In the genomic region with DNA sequence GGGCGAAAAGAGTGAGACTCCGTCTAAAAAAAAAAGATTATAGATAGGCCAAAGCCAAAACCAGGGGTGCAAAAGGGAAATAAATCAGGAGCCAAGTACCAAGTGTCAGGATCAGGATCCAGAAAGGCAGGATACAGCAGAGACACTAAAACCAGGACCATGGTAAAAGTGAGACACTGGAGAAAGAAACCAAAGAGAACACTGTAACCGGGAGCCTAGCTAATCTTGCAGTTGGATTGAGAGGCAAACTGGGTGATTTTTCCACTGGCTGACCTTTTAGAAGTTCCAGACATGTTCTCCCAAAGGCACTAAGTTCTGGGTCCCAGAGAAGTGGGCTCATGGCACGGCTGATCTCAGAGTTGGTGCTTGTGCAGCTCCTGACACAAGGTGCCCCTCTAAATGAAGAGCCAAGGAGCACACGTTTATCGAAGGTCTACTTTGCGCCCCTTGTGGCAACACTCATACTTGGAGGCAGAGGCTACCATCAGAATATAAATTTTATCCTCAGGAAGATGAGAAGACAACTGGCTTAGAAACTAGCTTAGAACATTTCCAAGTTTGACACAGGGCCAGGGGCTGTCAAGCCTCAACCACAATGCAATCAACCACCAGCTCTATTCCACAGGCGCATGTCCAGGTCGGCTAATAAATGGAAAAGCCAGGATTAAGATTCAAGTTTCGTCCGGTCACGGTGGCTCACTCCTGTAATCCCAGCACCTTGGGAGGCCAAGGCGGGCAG, we compare ENCODE assay signal across 1 cellular context.
TF ChIP-seq lines count a peak whose summit lies in the region.

No MANE protein-coding gene starts in this region.

TF ChIP-seq in HepG2, 621 proteins besides CTCF, POLR2A, EP300 and RAD21 (continued from another document and continues in another):
- TF ChIP-seq ARID3A (IDR thresholded peaks at IDR 0.05; ENCODE audit: low read depth, low read length) (peak; percentile 38; the same call in 1 of the 2 replicates), RORA (CRISPR knock-in tag; IDR thresholded peaks at IDR 0.05) (no peak), ZNF543 (CRISPR knock-in tag; IDR thresholded peaks at IDR 0.05) (no peak), ZNF34 (CRISPR knock-in tag; IDR thresholded peaks at IDR 0.05; ENCODE audit: borderline replicate concordance) (no peak), ZNF607 (CRISPR knock-in tag; IDR thresholded peaks at IDR 0.05; ENCODE audit: borderline replicate concordance) (0 out of 2 replicates have a peak, but pooled peaks have one; percentile 22), CBX1 (IDR thresholded peaks at IDR 0.05; ENCODE audit: low read depth) (no peak), ZNF263 (CRISPR knock-in tag; IDR thresholded peaks at IDR 0.05) (no peak), ZNF383 (CRISPR knock-in tag; IDR thresholded peaks at IDR 0.05; ENCODE audit: borderline replicate concordance) (no peak), HMGXB4 (CRISPR knock-in tag; IDR thresholded peaks at IDR 0.05; ENCODE audit: borderline replicate concordance in 1 of 2, low read depth in 1 of 2) (peak in 1 of 2 experiments; percentile 41; a peak in 1 of 4 replicates), TP53 (CRISPR knock-in tag; conservative IDR thresholded peaks at IDR 0.05) (no peak), AKAP8 (CRISPR knock-in tag; IDR thresholded peaks at IDR 0.05) (no peak), ZBTB3 (CRISPR knock-in tag; IDR thresholded peaks at IDR 0.05; ENCODE audit: borderline replicate concordance, low read depth) (no peak), ZNF30 (CRISPR knock-in tag; IDR thresholded peaks at IDR 0.05) (0 out of 2 replicates have a peak, but pooled peaks have one; percentile 23), POLR2AphosphoS2 (IDR thresholded peaks at IDR 0.05; ENCODE audit: low read depth, low read length) (no peak), KDM2A (CRISPR knock-in tag; IDR thresholded peaks at IDR 0.05; ENCODE audit: borderline replicate concordance, low read depth) (no peak), HOMEZ (CRISPR knock-in tag; IDR thresholded peaks at IDR 0.05; ENCODE audit: low read depth) (no peak), HDAC1 (CRISPR knock-in tag; IDR thresholded peaks at IDR 0.05) (peak; percentile 28; the same call in 1 of the 2 replicates), CREB3 (CRISPR knock-in tag; IDR thresholded peaks at IDR 0.05) (no peak), ZNF703 (CRISPR knock-in tag; IDR thresholded peaks at IDR 0.05; ENCODE audit: borderline replicate concordance) (no peak), STAG1 (CRISPR knock-in tag; IDR thresholded peaks at IDR 0.05) (peak; percentile 61), ZNF572 (CRISPR knock-in tag; IDR thresholded peaks at IDR 0.05) (0 out of 2 replicates have a peak, but pooled peaks have one; percentile 17), ZFP90 (CRISPR knock-in tag; IDR thresholded peaks at IDR 0.05; ENCODE audit: borderline replicate concordance) (no peak), SAP130 (CRISPR knock-in tag; IDR thresholded peaks at IDR 0.05; ENCODE audit: low read depth) (peak; percentile 23; the same call in 1 of the 2 replicates), XRCC5 (optimal IDR thresholded peaks at IDR 0.05; ENCODE audit: low read length) (peak; percentile 50), CEBPB (IDR thresholded peaks at IDR 0.05; ENCODE audit: borderline replicate concordance, low read depth, low read length) (no peak), ZNF207 (IDR thresholded peaks at IDR 0.05; ENCODE audit: borderline replicate concordance) (no peak)
- TF ChIP-seq, protein P1, sequence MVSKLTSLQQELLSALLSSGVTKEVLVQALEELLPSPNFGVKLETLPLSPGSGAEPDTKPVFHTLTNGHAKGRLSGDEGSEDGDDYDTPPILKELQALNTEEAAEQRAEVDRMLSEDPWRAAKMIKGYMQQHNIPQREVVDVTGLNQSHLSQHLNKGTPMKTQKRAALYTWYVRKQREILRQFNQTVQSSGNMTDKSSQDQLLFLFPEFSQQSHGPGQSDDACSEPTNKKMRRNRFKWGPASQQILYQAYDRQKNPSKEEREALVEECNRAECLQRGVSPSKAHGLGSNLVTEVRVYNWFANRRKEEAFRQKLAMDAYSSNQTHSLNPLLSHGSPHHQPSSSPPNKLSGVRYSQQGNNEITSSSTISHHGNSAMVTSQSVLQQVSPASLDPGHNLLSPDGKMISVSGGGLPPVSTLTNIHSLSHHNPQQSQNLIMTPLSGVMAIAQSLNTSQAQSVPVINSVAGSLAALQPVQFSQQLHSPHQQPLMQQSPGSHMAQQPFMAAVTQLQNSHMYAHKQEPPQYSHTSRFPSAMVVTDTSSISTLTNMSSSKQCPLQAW (CRISPR knock-in tag; IDR thresholded peaks at IDR 0.05), result 0 out of 2 replicates have a peak, but pooled peaks have one; percentile 41
- TF ChIP-seq, protein P2, sequence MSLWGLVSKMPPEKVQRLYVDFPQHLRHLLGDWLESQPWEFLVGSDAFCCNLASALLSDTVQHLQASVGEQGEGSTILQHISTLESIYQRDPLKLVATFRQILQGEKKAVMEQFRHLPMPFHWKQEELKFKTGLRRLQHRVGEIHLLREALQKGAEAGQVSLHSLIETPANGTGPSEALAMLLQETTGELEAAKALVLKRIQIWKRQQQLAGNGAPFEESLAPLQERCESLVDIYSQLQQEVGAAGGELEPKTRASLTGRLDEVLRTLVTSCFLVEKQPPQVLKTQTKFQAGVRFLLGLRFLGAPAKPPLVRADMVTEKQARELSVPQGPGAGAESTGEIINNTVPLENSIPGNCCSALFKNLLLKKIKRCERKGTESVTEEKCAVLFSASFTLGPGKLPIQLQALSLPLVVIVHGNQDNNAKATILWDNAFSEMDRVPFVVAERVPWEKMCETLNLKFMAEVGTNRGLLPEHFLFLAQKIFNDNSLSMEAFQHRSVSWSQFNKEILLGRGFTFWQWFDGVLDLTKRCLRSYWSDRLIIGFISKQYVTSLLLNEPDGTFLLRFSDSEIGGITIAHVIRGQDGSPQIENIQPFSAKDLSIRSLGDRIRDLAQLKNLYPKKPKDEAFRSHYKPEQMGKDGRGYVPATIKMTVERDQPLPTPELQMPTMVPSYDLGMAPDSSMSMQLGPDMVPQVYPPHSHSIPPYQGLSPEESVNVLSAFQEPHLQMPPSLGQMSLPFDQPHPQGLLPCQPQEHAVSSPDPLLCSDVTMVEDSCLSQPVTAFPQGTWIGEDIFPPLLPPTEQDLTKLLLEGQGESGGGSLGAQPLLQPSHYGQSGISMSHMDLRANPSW (CRISPR knock-in tag; IDR thresholded peaks at IDR 0.05; ENCODE audit: borderline replicate concordance), result no peak
- TF ChIP-seq, protein P3, sequence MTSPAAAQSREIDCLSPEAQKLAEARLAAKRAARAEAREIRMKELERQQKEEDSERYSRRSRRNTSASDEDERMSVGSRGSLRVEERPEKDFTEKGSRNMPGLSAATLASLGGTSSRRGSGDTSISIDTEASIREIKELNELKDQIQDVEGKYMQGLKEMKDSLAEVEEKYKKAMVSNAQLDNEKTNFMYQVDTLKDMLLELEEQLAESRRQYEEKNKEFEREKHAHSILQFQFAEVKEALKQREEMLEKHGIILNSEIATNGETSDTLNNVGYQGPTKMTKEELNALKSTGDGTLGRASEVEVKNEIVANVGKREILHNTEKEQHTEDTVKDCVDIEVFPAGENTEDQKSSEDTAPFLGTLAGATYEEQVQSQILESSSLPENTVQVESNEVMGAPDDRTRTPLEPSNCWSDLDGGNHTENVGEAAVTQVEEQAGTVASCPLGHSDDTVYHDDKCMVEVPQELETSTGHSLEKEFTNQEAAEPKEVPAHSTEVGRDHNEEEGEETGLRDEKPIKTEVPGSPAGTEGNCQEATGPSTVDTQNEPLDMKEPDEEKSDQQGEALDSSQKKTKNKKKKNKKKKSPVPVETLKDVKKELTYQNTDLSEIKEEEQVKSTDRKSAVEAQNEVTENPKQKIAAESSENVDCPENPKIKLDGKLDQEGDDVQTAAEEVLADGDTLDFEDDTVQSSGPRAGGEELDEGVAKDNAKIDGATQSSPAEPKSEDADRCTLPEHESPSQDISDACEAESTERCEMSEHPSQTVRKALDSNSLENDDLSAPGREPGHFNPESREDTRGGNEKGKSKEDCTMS (CRISPR knock-in tag; conservative IDR thresholded peaks at IDR 0.05), result no peak
- TF ChIP-seq, protein P4, sequence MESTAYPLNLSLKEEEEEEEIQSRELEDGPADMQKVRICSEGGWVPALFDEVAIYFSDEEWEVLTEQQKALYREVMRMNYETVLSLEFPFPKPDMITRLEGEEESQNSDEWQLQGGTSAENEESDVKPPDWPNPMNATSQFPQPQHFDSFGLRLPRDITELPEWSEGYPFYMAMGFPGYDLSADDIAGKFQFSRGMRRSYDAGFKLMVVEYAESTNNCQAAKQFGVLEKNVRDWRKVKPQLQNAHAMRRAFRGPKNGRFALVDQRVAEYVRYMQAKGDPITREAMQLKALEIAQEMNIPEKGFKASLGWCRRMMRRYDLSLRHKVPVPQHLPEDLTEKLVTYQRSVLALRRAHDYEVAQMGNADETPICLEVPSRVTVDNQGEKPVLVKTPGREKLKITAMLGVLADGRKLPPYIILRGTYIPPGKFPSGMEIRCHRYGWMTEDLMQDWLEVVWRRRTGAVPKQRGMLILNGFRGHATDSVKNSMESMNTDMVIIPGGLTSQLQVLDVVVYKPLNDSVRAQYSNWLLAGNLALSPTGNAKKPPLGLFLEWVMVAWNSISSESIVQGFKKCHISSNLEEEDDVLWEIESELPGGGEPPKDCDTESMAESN (CRISPR knock-in tag; conservative IDR thresholded peaks at IDR 0.05), result no peak
- TF ChIP-seq, protein P5, sequence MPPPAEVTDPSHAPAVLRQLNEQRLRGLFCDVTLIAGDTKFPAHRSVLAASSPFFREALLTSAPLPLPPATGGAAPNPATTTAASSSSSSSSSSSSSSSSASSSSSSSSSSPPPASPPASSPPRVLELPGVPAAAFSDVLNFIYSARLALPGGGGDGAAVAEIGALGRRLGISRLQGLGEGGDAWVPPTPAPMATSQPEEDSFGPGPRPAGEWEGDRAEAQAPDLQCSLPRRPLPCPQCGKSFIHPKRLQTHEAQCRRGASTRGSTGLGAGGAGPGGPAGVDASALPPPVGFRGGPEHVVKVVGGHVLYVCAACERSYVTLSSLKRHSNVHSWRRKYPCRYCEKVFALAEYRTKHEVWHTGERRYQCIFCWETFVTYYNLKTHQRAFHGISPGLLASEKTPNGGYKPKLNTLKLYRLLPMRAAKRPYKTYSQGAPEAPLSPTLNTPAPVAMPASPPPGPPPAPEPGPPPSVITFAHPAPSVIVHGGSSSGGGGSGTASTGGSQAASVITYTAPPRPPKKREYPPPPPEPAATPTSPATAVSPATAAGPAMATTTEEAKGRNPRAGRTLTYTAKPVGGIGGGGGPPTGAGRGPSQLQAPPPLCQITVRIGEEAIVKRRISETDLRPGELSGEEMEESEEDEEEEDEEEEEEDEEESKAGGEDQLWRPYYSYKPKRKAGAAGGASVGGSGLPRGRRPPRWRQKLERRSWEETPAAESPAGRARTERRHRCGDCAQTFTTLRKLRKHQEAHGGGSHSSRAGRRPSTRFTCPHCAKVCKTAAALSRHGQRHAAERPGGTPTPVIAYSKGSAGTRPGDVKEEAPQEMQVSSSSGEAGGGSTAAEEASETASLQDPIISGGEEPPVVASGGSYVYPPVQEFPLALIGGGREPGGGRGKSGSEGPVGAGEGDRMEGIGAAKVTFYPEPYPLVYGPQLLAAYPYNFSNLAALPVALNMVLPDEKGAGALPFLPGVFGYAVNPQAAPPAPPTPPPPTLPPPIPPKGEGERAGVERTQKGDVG (CRISPR knock-in tag; IDR thresholded peaks at IDR 0.05; ENCODE audit: borderline replicate concordance), result no peak
- TF ChIP-seq, protein P6, sequence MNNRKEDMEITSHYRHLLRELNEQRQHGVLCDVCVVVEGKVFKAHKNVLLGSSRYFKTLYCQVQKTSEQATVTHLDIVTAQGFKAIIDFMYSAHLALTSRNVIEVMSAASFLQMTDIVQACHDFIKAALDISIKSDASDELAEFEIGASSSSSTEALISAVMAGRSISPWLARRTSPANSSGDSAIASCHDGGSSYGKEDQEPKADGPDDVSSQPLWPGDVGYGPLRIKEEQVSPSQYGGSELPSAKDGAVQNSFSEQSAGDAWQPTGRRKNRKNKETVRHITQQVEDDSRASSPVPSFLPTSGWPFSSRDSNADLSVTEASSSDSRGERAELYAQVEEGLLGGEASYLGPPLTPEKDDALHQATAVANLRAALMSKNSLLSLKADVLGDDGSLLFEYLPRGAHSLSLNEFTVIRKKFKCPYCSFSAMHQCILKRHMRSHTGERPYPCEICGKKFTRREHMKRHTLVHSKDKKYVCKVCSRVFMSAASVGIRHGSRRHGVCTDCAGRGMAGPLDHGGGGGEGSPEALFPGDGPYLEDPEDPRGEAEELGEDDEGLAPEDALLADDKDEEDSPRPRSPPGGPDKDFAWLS (CRISPR knock-in tag; IDR thresholded peaks at IDR 0.05; ENCODE audit: borderline replicate concordance), result no peak
